Comparison of ENCODE assay signal across 1 cellular context in the genomic region with DNA sequence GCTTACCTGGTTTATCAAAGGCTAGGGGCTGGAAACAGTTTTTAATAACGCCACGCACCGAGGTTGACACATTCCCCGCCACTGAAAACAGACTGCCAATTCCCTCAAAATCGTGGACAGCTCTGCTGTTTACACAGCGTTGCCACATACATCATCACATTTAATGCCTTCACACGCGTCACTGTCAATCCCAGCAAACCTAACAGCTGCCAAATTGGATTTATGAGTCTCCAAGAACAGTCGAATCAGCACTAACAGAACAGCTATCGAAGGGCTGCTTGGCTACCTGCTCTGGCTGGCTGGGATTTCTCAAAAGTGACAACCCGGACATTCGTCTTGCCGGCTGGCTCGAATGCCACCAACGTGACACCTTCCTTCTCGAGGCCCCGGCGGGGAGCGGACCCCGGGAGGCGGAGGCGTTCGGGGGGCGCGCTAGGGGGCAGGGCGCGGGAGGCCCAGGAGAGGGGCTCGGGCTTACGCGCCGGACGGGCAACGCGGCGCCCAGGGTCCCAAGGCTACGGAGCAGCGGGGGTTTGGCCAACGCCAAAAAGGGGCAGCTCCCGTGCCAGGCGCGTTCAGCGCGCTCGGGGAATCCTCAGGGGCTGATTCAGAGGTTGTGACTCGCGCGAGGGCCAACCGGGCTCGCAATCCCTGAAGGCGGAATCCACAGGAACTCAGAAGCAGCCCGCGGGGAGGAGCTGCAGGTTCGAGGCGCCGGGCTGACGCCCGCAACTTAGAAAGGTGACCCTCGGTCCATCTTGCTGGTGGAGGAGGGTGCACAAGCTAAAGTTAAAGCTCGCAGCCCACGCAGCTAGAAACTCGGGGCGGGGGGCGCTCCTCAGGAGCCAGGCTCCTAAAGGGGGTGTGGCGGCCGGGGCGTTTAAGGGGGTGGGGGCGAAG.
TF ChIP-seq lines count a peak whose summit lies in the region.

No MANE protein-coding gene starts in this region.

TF ChIP-seq in HepG2, 621 proteins besides CTCF, POLR2A, EP300 and RAD21 (continues in another document):
- no peak for TF ChIP-seq FOXP1 (IDR thresholded peaks at IDR 0.05)
- no peak for TF ChIP-seq FOXP1 (CRISPR knock-in tag; IDR thresholded peaks at IDR 0.05)
- TF ChIP-seq ZSCAN29 (CRISPR knock-in tag; conservative IDR thresholded peaks at IDR 0.05) = 0 out of 2 replicates have a peak, but pooled peaks have one; percentile 11
- TF ChIP-seq, protein P1, sequence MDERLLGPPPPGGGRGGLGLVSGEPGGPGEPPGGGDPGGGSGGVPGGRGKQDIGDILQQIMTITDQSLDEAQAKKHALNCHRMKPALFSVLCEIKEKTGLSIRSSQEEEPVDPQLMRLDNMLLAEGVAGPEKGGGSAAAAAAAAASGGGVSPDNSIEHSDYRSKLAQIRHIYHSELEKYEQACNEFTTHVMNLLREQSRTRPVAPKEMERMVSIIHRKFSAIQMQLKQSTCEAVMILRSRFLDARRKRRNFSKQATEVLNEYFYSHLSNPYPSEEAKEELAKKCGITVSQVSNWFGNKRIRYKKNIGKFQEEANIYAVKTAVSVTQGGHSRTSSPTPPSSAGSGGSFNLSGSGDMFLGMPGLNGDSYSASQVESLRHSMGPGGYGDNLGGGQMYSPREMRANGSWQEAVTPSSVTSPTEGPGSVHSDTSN (CRISPR knock-in tag; IDR thresholded peaks at IDR 0.05) = no peak
- TF ChIP-seq ARHGAP35 (CRISPR knock-in tag; IDR thresholded peaks at IDR 0.05; ENCODE audit: borderline replicate concordance) = no peak
- TF ChIP-seq, protein P2, sequence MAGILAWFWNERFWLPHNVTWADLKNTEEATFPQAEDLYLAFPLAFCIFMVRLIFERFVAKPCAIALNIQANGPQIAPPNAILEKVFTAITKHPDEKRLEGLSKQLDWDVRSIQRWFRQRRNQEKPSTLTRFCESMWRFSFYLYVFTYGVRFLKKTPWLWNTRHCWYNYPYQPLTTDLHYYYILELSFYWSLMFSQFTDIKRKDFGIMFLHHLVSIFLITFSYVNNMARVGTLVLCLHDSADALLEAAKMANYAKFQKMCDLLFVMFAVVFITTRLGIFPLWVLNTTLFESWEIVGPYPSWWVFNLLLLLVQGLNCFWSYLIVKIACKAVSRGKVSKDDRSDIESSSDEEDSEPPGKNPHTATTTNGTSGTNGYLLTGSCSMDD (CRISPR knock-in tag; IDR thresholded peaks at IDR 0.05) = no peak
- TF ChIP-seq, protein P3, sequence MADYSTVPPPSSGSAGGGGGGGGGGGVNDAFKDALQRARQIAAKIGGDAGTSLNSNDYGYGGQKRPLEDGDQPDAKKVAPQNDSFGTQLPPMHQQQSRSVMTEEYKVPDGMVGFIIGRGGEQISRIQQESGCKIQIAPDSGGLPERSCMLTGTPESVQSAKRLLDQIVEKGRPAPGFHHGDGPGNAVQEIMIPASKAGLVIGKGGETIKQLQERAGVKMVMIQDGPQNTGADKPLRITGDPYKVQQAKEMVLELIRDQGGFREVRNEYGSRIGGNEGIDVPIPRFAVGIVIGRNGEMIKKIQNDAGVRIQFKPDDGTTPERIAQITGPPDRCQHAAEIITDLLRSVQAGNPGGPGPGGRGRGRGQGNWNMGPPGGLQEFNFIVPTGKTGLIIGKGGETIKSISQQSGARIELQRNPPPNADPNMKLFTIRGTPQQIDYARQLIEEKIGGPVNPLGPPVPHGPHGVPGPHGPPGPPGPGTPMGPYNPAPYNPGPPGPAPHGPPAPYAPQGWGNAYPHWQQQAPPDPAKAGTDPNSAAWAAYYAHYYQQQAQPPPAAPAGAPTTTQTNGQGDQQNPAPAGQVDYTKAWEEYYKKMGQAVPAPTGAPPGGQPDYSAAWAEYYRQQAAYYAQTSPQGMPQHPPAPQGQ (CRISPR knock-in tag; IDR thresholded peaks at IDR 0.05; ENCODE audit: borderline replicate concordance) = no peak
- no peak for TF ChIP-seq ZNF549 (CRISPR knock-in tag; IDR thresholded peaks at IDR 0.05)
- TF ChIP-seq MXD4 (CRISPR knock-in tag; IDR thresholded peaks at IDR 0.05) = no peak; the same call in 1 of the 2 replicates
- TF ChIP-seq ZSCAN21 (CRISPR knock-in tag; IDR thresholded peaks at IDR 0.05; ENCODE audit: borderline replicate concordance) = no peak
- no peak for TF ChIP-seq ZNF382 (CRISPR knock-in tag; IDR thresholded peaks at IDR 0.05; ENCODE audit: borderline replicate concordance)
- TF ChIP-seq RAD51 (IDR thresholded peaks at IDR 0.05; ENCODE audit: borderline replicate concordance) = no peak
- no peak for TF ChIP-seq ZFP36 (IDR thresholded peaks at IDR 0.05; ENCODE audit: borderline replicate concordance, low read depth, low read length, partially characterized antibody)
- TF ChIP-seq ZNF256 (CRISPR knock-in tag; conservative IDR thresholded peaks at IDR 0.05) = 0 out of 2 replicates have a peak, but pooled peaks have one; percentile 33
- no peak for TF ChIP-seq ATM (IDR thresholded peaks at IDR 0.05; ENCODE audit: borderline replicate concordance)
- TF ChIP-seq ZNF644 (CRISPR knock-in tag; IDR thresholded peaks at IDR 0.05; ENCODE audit: low read depth) = no peak
- TF ChIP-seq ZNF598 (CRISPR knock-in tag; IDR thresholded peaks at IDR 0.05; ENCODE audit: borderline replicate concordance) = no peak
- no peak for TF ChIP-seq DNMT3B (CRISPR knock-in tag; conservative IDR thresholded peaks at IDR 0.05)
- TF ChIP-seq PAWR (CRISPR knock-in tag; IDR thresholded peaks at IDR 0.05; ENCODE audit: borderline replicate concordance) = no peak
- no peak for TF ChIP-seq SCMH1 (CRISPR knock-in tag; IDR thresholded peaks at IDR 0.05; ENCODE audit: borderline replicate concordance)
- no peak for TF ChIP-seq ZNF543 (CRISPR knock-in tag; IDR thresholded peaks at IDR 0.05)
- 0 out of 2 replicates have a peak, but pooled peaks have one; percentile 39 for TF ChIP-seq HOXA9 (CRISPR knock-in tag; IDR thresholded peaks at IDR 0.05; ENCODE audit: borderline replicate concordance)
- TF ChIP-seq ZBTB8A (CRISPR knock-in tag; IDR thresholded peaks at IDR 0.05; ENCODE audit: borderline replicate concordance, low read depth) = no peak; the same call in 1 of the 2 replicates
- TF ChIP-seq RXRA (CRISPR knock-in tag; IDR thresholded peaks at IDR 0.05) = no peak
- TF ChIP-seq NPAS2 (CRISPR knock-in tag; IDR thresholded peaks at IDR 0.05; ENCODE audit: borderline replicate concordance) = no peak
- no peak for TF ChIP-seq JDP2 (CRISPR knock-in tag; IDR thresholded peaks at IDR 0.05; ENCODE audit: borderline replicate concordance)
- TF ChIP-seq, protein P4, sequence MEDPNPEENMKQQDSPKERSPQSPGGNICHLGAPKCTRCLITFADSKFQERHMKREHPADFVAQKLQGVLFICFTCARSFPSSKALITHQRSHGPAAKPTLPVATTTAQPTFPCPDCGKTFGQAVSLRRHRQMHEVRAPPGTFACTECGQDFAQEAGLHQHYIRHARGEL (CRISPR knock-in tag; IDR thresholded peaks at IDR 0.05) = no peak
- no peak; the same call in 1 of the 2 replicates for TF ChIP-seq ZFP90 (CRISPR knock-in tag; IDR thresholded peaks at IDR 0.05; ENCODE audit: borderline replicate concordance)
- TF ChIP-seq SMARCE1 (IDR thresholded peaks at IDR 0.05; ENCODE audit: borderline replicate concordance) = no peak
- no peak for TF ChIP-seq ZSCAN20 (CRISPR knock-in tag; IDR thresholded peaks at IDR 0.05; ENCODE audit: borderline replicate concordance)
- TF ChIP-seq ZNF3 (CRISPR knock-in tag; IDR thresholded peaks at IDR 0.05) = no peak
- TF ChIP-seq, protein P5, sequence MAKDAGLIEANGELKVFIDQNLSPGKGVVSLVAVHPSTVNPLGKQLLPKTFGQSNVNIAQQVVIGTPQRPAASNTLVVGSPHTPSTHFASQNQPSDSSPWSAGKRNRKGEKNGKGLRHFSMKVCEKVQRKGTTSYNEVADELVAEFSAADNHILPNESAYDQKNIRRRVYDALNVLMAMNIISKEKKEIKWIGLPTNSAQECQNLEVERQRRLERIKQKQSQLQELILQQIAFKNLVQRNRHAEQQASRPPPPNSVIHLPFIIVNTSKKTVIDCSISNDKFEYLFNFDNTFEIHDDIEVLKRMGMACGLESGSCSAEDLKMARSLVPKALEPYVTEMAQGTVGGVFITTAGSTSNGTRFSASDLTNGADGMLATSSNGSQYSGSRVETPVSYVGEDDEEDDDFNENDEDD (CRISPR knock-in tag; IDR thresholded peaks at IDR 0.05; ENCODE audit: borderline replicate concordance) = no peak; the same call in 1 of the 2 replicates
- TF ChIP-seq, protein P6, sequence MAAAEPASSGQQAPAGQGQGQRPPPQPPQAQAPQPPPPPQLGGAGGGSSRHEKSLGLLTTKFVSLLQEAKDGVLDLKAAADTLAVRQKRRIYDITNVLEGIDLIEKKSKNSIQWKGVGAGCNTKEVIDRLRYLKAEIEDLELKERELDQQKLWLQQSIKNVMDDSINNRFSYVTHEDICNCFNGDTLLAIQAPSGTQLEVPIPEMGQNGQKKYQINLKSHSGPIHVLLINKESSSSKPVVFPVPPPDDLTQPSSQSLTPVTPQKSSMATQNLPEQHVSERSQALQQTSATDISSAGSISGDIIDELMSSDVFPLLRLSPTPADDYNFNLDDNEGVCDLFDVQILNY (CRISPR knock-in tag; conservative IDR thresholded peaks at IDR 0.05) = no peak
- TF ChIP-seq, protein P7, sequence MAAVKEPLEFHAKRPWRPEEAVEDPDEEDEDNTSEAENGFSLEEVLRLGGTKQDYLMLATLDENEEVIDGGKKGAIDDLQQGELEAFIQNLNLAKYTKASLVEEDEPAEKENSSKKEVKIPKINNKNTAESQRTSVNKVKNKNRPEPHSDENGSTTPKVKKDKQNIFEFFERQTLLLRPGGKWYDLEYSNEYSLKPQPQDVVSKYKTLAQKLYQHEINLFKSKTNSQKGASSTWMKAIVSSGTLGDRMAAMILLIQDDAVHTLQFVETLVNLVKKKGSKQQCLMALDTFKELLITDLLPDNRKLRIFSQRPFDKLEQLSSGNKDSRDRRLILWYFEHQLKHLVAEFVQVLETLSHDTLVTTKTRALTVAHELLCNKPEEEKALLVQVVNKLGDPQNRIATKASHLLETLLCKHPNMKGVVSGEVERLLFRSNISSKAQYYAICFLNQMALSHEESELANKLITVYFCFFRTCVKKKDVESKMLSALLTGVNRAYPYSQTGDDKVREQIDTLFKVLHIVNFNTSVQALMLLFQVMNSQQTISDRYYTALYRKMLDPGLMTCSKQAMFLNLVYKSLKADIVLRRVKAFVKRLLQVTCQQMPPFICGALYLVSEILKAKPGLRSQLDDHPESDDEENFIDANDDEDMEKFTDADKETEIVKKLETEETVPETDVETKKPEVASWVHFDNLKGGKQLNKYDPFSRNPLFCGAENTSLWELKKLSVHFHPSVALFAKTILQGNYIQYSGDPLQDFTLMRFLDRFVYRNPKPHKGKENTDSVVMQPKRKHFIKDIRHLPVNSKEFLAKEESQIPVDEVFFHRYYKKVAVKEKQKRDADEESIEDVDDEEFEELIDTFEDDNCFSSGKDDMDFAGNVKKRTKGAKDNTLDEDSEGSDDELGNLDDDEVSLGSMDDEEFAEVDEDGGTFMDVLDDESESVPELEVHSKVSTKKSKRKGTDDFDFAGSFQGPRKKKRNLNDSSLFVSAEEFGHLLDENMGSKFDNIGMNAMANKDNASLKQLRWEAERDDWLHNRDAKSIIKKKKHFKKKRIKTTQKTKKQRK (IDR thresholded peaks at IDR 0.05; ENCODE audit: low read length) = no peak
- TF ChIP-seq, protein P8, sequence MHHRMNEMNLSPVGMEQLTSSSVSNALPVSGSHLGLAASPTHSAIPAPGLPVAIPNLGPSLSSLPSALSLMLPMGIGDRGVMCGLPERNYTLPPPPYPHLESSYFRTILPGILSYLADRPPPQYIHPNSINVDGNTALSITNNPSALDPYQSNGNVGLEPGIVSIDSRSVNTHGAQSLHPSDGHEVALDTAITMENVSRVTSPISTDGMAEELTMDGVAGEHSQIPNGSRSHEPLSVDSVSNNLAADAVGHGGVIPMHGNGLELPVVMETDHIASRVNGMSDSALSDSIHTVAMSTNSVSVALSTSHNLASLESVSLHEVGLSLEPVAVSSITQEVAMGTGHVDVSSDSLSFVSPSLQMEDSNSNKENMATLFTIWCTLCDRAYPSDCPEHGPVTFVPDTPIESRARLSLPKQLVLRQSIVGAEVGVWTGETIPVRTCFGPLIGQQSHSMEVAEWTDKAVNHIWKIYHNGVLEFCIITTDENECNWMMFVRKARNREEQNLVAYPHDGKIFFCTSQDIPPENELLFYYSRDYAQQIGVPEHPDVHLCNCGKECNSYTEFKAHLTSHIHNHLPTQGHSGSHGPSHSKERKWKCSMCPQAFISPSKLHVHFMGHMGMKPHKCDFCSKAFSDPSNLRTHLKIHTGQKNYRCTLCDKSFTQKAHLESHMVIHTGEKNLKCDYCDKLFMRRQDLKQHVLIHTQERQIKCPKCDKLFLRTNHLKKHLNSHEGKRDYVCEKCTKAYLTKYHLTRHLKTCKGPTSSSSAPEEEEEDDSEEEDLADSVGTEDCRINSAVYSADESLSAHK (CRISPR knock-in tag; IDR thresholded peaks at IDR 0.05; ENCODE audit: borderline replicate concordance) = no peak
- TF ChIP-seq, protein P9, sequence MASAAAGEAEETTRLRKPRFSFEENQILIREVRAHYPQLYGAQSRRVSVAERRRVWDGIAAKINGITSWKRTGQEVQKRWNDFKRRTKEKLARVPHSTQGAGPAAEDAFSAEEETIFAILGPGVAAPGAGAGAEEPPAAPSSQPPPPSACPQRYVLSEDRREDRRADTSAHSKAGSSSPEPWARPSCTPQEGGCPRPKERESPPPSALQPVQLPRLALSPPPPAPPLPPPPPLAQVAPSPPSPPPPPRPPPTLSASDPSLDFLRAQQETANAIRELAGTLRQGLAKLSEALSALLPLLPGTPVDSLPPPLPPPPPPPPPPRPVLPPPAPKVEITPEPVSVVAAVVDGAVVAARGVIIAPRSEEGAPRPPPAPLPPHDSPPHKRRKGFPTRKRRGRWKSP (CRISPR knock-in tag; IDR thresholded peaks at IDR 0.05) = no peak
- TF ChIP-seq ZNF441 (CRISPR knock-in tag; IDR thresholded peaks at IDR 0.05; ENCODE audit: borderline replicate concordance) = no peak; the same call in 1 of the 2 replicates
- TF ChIP-seq, protein P10, sequence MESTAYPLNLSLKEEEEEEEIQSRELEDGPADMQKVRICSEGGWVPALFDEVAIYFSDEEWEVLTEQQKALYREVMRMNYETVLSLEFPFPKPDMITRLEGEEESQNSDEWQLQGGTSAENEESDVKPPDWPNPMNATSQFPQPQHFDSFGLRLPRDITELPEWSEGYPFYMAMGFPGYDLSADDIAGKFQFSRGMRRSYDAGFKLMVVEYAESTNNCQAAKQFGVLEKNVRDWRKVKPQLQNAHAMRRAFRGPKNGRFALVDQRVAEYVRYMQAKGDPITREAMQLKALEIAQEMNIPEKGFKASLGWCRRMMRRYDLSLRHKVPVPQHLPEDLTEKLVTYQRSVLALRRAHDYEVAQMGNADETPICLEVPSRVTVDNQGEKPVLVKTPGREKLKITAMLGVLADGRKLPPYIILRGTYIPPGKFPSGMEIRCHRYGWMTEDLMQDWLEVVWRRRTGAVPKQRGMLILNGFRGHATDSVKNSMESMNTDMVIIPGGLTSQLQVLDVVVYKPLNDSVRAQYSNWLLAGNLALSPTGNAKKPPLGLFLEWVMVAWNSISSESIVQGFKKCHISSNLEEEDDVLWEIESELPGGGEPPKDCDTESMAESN (CRISPR knock-in tag; conservative IDR thresholded peaks at IDR 0.05) = no peak
- TF ChIP-seq ZNF17 (CRISPR knock-in tag; IDR thresholded peaks at IDR 0.05) = no peak
- TF ChIP-seq ZFY (CRISPR knock-in tag; IDR thresholded peaks at IDR 0.05) = peak; percentile 24; the same call in 1 of the 2 replicates
